Comparison of ENCODE assay signal across 9 cellular contexts in the genomic region with DNA sequence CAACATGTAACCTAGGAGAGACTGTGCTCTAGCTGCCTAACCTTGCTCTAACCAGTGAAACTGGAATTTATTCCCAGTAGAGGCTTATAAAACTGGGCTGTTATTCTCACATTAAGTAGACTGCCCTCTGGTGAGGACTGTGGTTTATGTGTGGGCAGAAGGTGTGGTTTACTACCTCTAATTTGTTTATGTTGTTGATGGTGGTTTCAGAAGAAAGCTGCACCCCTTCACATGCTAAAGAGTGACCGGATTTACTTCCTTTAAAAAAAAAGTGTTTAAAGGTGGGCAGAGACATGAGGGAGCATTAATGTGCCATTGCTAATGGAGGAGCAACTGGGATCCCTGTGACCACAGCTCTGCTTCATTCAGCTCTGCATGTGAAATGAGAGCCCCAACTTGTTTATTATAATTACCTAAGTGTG.
A peak's percentile ranks its signal among the peaks of the same experiment; 100 is the strongest.
DNase-seq lines count a peak whose midpoint lies in the region; ATAC-seq and TF ChIP-seq lines count a peak whose summit lies in the region.
"Had no signal": no experiment of that assay in that cellular context is flagged by ENCODE, and none has a peak within 500 bp of the region (broad histone marks: within the 10 kb centered on the region; RNA-seq: fewer than 3 reads in every experiment).

No MANE protein-coding gene starts in this region.

- WGBS in esophagus squamous epithelium, 2 donors: 38 to 57% methylated on average over 1 of the region's 1 CpG
- 48 to 55% methylated on average over 1 of the region's 1 CpG for WGBS in tibial nerve, 2 donors

- H3K27ac Mint-ChIP-seq in nephron progenitor cell: no peak overlapping the region

- H3K27me3 ChIP-seq in esophagus squamous epithelium (no peaks in the 10 kb centered on the region), tibial nerve (no peaks in the 10 kb centered on the region)

- intact Hi-C loops in esophagus squamous epithelium (cut with DNase I): no loop called here

- peak; percentile 64 for ATAC-seq in GM21717 (IDR thresholded peaks at IDR 0.05; ENCODE audit: unreplicated experiment)

- no peak for TF ChIP-seq EP300 in tibial nerve (IDR thresholded peaks at IDR 0.05)

- H3K36me3 ChIP-seq in esophagus squamous epithelium: no peaks in the 10 kb centered on the region
- no peaks in the 10 kb centered on the region for H3K36me3 ChIP-seq in tibial nerve

- H3K4me1 ChIP-seq in esophagus squamous epithelium: peaks cover 4 to 37% (median 5%) of the 10 kb centered on the region in 3 donors
- peaks cover 0 to 28% (median 3%) of the 10 kb centered on the region in 4 donors for H3K4me1 ChIP-seq in tibial nerve

- TF ChIP-seq CTCF in esophagus squamous epithelium (IDR thresholded peaks at IDR 0.05) (peak in 4 of 6 experiments; percentile 12 to 54 (median 36)), tibial nerve (IDR thresholded peaks at IDR 0.05) (no peak), nephron progenitor cell (IDR thresholded peaks at IDR 0.05) (no peak)

- H3K4me3 Mint-ChIP-seq in nephron progenitor cell: no peak overlapping the region

- TF ChIP-seq POLR2A in esophagus squamous epithelium (IDR thresholded peaks at IDR 0.05): no peak
- no peak for TF ChIP-seq POLR2A in tibial nerve (IDR thresholded peaks at IDR 0.05)

- no peaks in the 10 kb centered on the region for H3K9me3 Mint-ChIP-seq in nephron progenitor cell

- H3K36me3 Mint-ChIP-seq in nephron progenitor cell (ENCODE audit: low read depth): no peaks in the 10 kb centered on the region

- no peaks in the 10 kb centered on the region for H3K27me3 Mint-ChIP-seq in nephron progenitor cell (ENCODE audit: low read depth, poor library complexity)

- DNase-seq in Daoy (ENCODE audit: low read depth): peak; percentile 13
- peak; percentile 74 for DNase-seq in M059J (ENCODE audit: low read depth)
- no peak for DNase-seq in esophagus squamous epithelium (lab: John Stamatoyannopoulos, UW)
- no peak for DNase-seq in NCI-H1694 treated with DMSO at 0.1 percent for 48 hours (lab: John Stamatoyannopoulos, UW)
- DNase-seq in tibial nerve (ENCODE audit: low spot score in 2 of 2): no peak
- DNase-seq in nephron progenitor cell: no peak
- no peak for DNase-seq in NCI-H2196 (lab: John Stamatoyannopoulos, UW; ENCODE audit: unreplicated experiment)
- DNase-seq: activated CD4-positive, alpha-beta T cell treated with anti-CD3 and anti-CD28 coated beads, Interleukin-2, amount 50 U/mL, for 1 hour had no signal

- no peak overlapping the region for H3K4me3 ChIP-seq in esophagus squamous epithelium
- no peak overlapping the region for H3K4me3 ChIP-seq in tibial nerve

- H3K4me1 Mint-ChIP-seq in nephron progenitor cell: peaks cover 25% of the 10 kb centered on the region

- H3K27ac ChIP-seq in esophagus squamous epithelium (peak overlapping the region in 3 of 4 donors; percentile 36 to 54 (median 47)), tibial nerve (no peak overlapping the region)

- H3K9me3 ChIP-seq in esophagus squamous epithelium (no peaks in the 10 kb centered on the region), tibial nerve (no peaks in the 10 kb centered on the region)

Comparison
In these comparisons a context has a peak if more than half of its experiments do, and no peak if none do; other contexts are left out.
1. DNase-seq: peak in Daoy (single experiment) and M059J (single experiment); none in esophagus squamous epithelium (single experiment), NCI-H1694 treated with DMSO at 0.1 percent for 48 hours (single experiment), tibial nerve (0 of 2), nephron progenitor cell (single experiment) and NCI-H2196 (single experiment).
2. H3K27ac ChIP-seq: peak in esophagus squamous epithelium (3 of 4); none in tibial nerve (0 of 4).
3. CTCF ChIP-seq: peak in esophagus squamous epithelium (4 of 6); none in tibial nerve (0 of 5) and nephron progenitor cell (single experiment).